Comparison of ENCODE assay signal across 28 cellular contexts in genomic region chr11:29786092-29786491, GRCh38.
"Had no signal": no experiment of that assay in that cellular context is flagged by ENCODE, and none has a peak within 500 bp of the region (broad histone marks: within the 10 kb centered on the region; RNA-seq: fewer than 3 reads in every experiment).

No MANE protein-coding gene starts in this region.

- ATAC-seq: activated naive CD4-positive, alpha-beta T cell treated with anti-CD3 and anti-CD28 coated beads, Interleukin-2, amount 50 U/mL, for 72 hours; activated T-cell treated with anti-CD3 and anti-CD28 coated beads, Interleukin-2, amount 50 U/mL, for 72 hours; T-cell; WTC11 had no signal

- H3K4me3 ChIP-seq: ascending aorta, breast epithelium, colonic mucosa, esophagus squamous epithelium had no signal

- DNase-seq: activated CD4-positive, alpha-beta memory T cell treated with anti-CD3 and anti-CD28 coated beads, Interleukin-2, amount 10 ng/mL, durations not matched to agents 7 days and 5 days; activated CD4-positive, alpha-beta T cell treated with anti-CD3 and anti-CD28 coated beads for 1 hour; activated CD4-positive, alpha-beta T cell treated with anti-CD3 and anti-CD28 coated beads for 4 hours; activated CD4-positive, alpha-beta T cell treated with anti-CD3 and anti-CD28 coated beads, Interleukin-2, amount 10 ng/mL, durations not matched to agents 7 days and 5 days; activated CD4-positive, alpha-beta T cell treated with anti-CD3 and anti-CD28 coated beads, Interleukin-2, amount 50 U/mL, for 4 hours; activated CD8-positive, alpha-beta memory T cell treated with anti-CD3 and anti-CD28 coated beads, Interleukin-2, amount 50 U/mL, for 48 hours; activated gamma-delta T cell; activated naive CD4-positive, alpha-beta T cell; activated naive CD4-positive, alpha-beta T cell treated with anti-CD3 and anti-CD28 coated beads, Interleukin-2, amount 10 ng/mL, durations not matched to agents 7 days and 5 days; activated naive CD8-positive, alpha-beta T cell treated with anti-CD3 and anti-CD28 coated beads, Interleukin-2, amount 10 ng/mL, durations not matched to agents 7 days and 5 days; activated T-cell treated with anti-CD3 and anti-CD28 coated beads for 4 hours; activated T-cell treated with anti-CD3 and anti-CD28 coated beads, Interleukin-2, amount 50 U/mL, for 24 hours; activated T-cell treated with anti-CD3 and anti-CD28 coated beads, Interleukin-2, amount 50 U/mL, for 72 hours; central memory CD4-positive, alpha-beta T cell; cerebellar nuclear complex; colonic mucosa; effector CD8-positive, alpha-beta T cell; esophagus squamous epithelium; foreskin fibroblast; head of caudate nucleus; SW 1271; T-cell; T-helper 9 cell had no signal

- H3K4me1 ChIP-seq: ascending aorta, breast epithelium, colonic mucosa, esophagus squamous epithelium had no signal

- H3K27ac ChIP-seq: ascending aorta, breast epithelium, colonic mucosa, epithelial cell of prostate, esophagus squamous epithelium had no signal

- H3K9me3 ChIP-seq: ascending aorta, breast epithelium, colonic mucosa, esophagus squamous epithelium had no signal

- H3K36me3 ChIP-seq: ascending aorta, breast epithelium, colonic mucosa, esophagus squamous epithelium had no signal

- H3K27me3 ChIP-seq: ascending aorta, breast epithelium, colonic mucosa, esophagus squamous epithelium had no signal
